Comparison of ENCODE assay signal across 8 cellular contexts in genomic region chr3:187368251-187368733, GRCh38. TPM values are rescaled to one million over a fixed set of nuclear protein-coding genes. Genes with fewer than 3 reads are reported as not detected.
DNase-seq lines count a peak whose midpoint lies in the region; ATAC-seq and TF ChIP-seq lines count a peak whose summit lies in the region.

TSS of gene RTP4 (plus strand) at chr3:187368385. CDS start at chr3:187368442, 57 bp downstream.

- H3K36me3 Mint-ChIP-seq in natural killer cell: peaks cover 20% of the 10 kb centered on the region

- TF ChIP-seq EP300 in upper lobe of left lung (IDR thresholded peaks at IDR 0.05): no peak

- peak within 1 kb of the TSS; percentile 96 to 98 for H3K27ac Mint-ChIP-seq in natural killer cell

- peak within 1 kb of the TSS; percentile 38 for H3K4me3 ChIP-seq in Jurkat, Clone E6-1 (ENCODE audit: low read length)
- H3K4me3 ChIP-seq in epithelial cell of esophagus (ENCODE audit: low read length): no peak within 1 kb of the TSS
- peak within 1 kb of the TSS; percentile 18 to 59 (median 48) for H3K4me3 ChIP-seq in upper lobe of left lung
- H3K4me3 ChIP-seq in SJCRH30: no peak within 1 kb of the TSS

- TF ChIP-seq CTCF in epithelial cell of esophagus (IDR thresholded peaks at IDR 0.05; ENCODE audit: insufficient read depth, low read depth, low read length, missing control alignments): no peak
- TF ChIP-seq CTCF in natural killer cell (IDR thresholded peaks at IDR 0.05): no peak
- no peak for TF ChIP-seq CTCF in upper lobe of left lung (IDR thresholded peaks at IDR 0.05)

- H3K4me1 Mint-ChIP-seq in natural killer cell: peaks cover 39 to 41% of the 10 kb centered on the region in 2 donors

- H3K27me3 ChIP-seq in upper lobe of left lung: no peaks in the 10 kb centered on the region
- no peaks in the 10 kb centered on the region for H3K27me3 ChIP-seq in SJCRH30

- 1 to 5% methylated on average over 5 of the region's 5 CpGs for WGBS in upper lobe of left lung, 2 donors

- ATAC-seq in GM21447 (IDR thresholded peaks at IDR 0.05; ENCODE audit: unreplicated experiment) (peak; percentile 93), natural killer cell (peak; percentile 85 to 88 (median 86)), upper lobe of left lung (ENCODE audit: low FRiP score in 2 of 2) (peak; percentile 58 to 82)

- DNase-seq in ELR (ENCODE audit: low read depth) (peak; percentile 28), epithelial cell of esophagus (ENCODE audit: low read depth) (peak; percentile 44), natural killer cell (peak; percentile 24), upper lobe of left lung (no peak), SJCRH30 (no peak)
- DNase-seq in Jurkat, Clone E6-1 (ENCODE audit: low read depth, low spot score): peak; percentile 48
- DNase-seq in activated CD8-positive, alpha-beta memory T cell treated with anti-CD3 and anti-CD28 coated beads for 24 hours: peak; percentile 83

- TF ChIP-seq POLR2A in upper lobe of left lung (IDR thresholded peaks at IDR 0.05): peak in 1 of 4 donors; percentile 43

- no peaks in the 10 kb centered on the region for H3K27me3 Mint-ChIP-seq in natural killer cell (ENCODE audit: low read depth in 2 of 2)

- peak within 1 kb of the TSS; percentile 95 for H3K4me3 Mint-ChIP-seq in natural killer cell

- no peaks in the 10 kb centered on the region for H3K9me3 ChIP-seq in upper lobe of left lung
- no peaks in the 10 kb centered on the region for H3K9me3 ChIP-seq in SJCRH30 (replicated peaks)

- H3K9me3 Mint-ChIP-seq in natural killer cell: no peaks in the 10 kb centered on the region

- H3K4me1 ChIP-seq in upper lobe of left lung (peaks cover 14 to 30% (median 18%) of the 10 kb centered on the region in 4 donors), SJCRH30 (no peaks in the 10 kb centered on the region)

- intact Hi-C loops in natural killer cell (cut with micrococcal nuclease): no loop called here

- H3K36me3 ChIP-seq in upper lobe of left lung (peaks cover 0 to 18% (median 7%) of the 10 kb centered on the region in 4 donors), SJCRH30 (no peaks in the 10 kb centered on the region)

- H3K27ac ChIP-seq in upper lobe of left lung: peak within 1 kb of the TSS; percentile 88 to 89 (median 89)
- H3K27ac ChIP-seq in SJCRH30: no peak within 1 kb of the TSS

RNA-seq across cellular contexts. Expression of gene RTP4, which starts in this region (rescaled TPM):
- polyA plus RNA-seq in Jurkat, Clone E6-1 (2012; ENCODE audit: insufficient read depth, insufficient read length): not detected
- total RNA-seq in natural killer cell (1 to 10 TPM; 4.2 to 8.0 (median 4.4) TPM), upper lobe of left lung (1 to 10 TPM in 5 of 6 donors, under 1 TPM in 1; 0.89 to 7.3 (median 4.6) TPM)
- not detected in 2 replicates for total RNA-seq in SJCRH30 (2014; rRNA removed; shearing (Covaris generic))

Comparison
In these comparisons a context has a peak if more than half of its experiments do, and no peak if none do; other contexts are left out.
1. DNase-seq: peak in ELR (single experiment), Jurkat, Clone E6-1 (single experiment), activated CD8-positive, alpha-beta memory T cell treated with anti-CD3 and anti-CD28 coated beads for 24 hours (single experiment), epithelial cell of esophagus (single experiment) and natural killer cell (single experiment); none in upper lobe of left lung (0 of 2) and SJCRH30 (0 of 2).
2. H3K4me3 ChIP-seq: peak in Jurkat, Clone E6-1 (single experiment) and upper lobe of left lung (4 of 4); none in epithelial cell of esophagus (single experiment) and SJCRH30 (single experiment).
3. Peak in every context shown above with its lines, with median percentiles within 50 percentile points of each other: ATAC-seq.